12 cellular contexts compared by ENCODE assay signal in the genomic region with DNA sequence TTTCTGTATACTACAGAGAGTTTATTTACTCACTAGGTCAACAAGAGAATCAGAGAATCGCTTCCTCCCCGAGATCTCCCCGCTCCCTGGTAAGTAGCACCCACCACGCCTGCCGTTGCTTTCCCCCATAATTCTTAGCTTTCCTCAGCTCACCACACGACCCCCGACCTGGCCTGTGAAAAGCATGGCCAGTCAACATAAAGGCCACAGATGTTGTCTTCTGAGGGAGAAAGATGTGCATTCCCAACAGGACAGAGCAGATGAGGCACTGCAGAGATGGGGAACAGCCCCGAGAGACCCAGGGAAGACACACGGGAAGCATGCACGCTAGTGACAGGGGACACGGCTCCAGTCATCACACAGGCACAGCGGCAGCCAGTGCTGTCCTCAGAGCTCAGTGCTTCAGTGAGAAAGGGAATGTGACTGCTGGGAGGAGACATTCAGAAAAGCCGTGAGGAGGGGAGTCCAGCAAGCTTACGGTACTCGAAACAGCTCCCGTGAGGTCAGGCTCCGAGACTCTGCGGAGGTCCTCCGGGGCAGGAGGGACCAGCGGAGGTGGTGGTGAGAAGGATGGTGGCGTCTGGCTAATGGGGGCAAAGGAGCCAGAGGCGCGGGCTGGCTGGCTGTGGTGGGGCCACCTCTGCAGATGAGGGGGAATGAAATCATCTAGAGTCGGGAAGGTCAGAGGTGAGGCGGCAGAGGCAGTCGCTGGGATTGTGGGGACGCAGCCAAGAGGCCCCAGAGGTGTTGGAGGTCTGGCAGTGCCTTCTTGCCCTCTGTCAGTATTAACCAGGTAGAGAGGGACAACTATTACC.
A peak's percentile ranks its signal among the peaks of the same experiment; 100 is the strongest.
DNase-seq lines count a peak whose midpoint lies in the region; ATAC-seq, FAIRE-seq and TF ChIP-seq lines count a peak whose summit lies in the region.
"Had no signal": no experiment of that assay in that cellular context is flagged by ENCODE, and none has a peak within 500 bp of the region (broad histone marks: within the 10 kb centered on the region; RNA-seq: fewer than 3 reads in every experiment).

No MANE protein-coding gene starts in this region.

- in situ Hi-C loops in transverse colon (cut with MboI; ENCODE audit: low pct_ligation_motif_present in 1 of 4, low pct_unique_long_range_greater_than_20kb in 1 of 4, low sequenced_read_pairs in 3 of 4), result no loop called here

- H3K27me3 Mint-ChIP-seq in brain, result no peaks in the 10 kb centered on the region
- H3K27me3 Mint-ChIP-seq: naive thymus-derived CD8-positive, alpha-beta T cell had no signal

- H3K9me3 ChIP-seq in heart left ventricle (no peaks in the 10 kb centered on the region), pancreas (no peaks in the 10 kb centered on the region), transverse colon (no peaks in the 10 kb centered on the region)
- H3K9me3 ChIP-seq: right lobe of liver had no signal

- TF ChIP-seq POLR2A in heart left ventricle (IDR thresholded peaks at IDR 0.05) (peak in 1 of 2 donors; percentile 49), transverse colon (IDR thresholded peaks at IDR 0.05) (no peak)

- CTCF ChIA-PET in RWPE1 (lab: Yijun Ruan, JAX), result interaction anchor here (0.7 kb wide), 1 partner anchor 17 kb away, joined by 3 read pairs; no protein-coding TSS in a partner anchor

- peaks cover 58% of the 10 kb centered on the region for H3K4me1 Mint-ChIP-seq in brain
- H3K4me1 Mint-ChIP-seq: naive thymus-derived CD8-positive, alpha-beta T cell had no signal

- peak overlapping the region in 1 of 5 experiments; percentile 26 for H3K4me3 Mint-ChIP-seq in brain
- H3K4me3 Mint-ChIP-seq: naive thymus-derived CD8-positive, alpha-beta T cell had no signal

- ATAC-seq in heart left ventricle, result peak; percentile 35 to 68 (median 50)
- ATAC-seq in pancreas, result peak in 3 of 4 donors; percentile 8 to 15 (median 13)
- ATAC-seq: naive thymus-derived CD8-positive, alpha-beta T cell had no signal

- no peaks in the 10 kb centered on the region for H3K27me3 ChIP-seq in heart left ventricle
- no peaks in the 10 kb centered on the region for H3K27me3 ChIP-seq in pancreas
- H3K27me3 ChIP-seq in transverse colon, result no peaks in the 10 kb centered on the region
- no peaks in the 10 kb centered on the region for H3K27me3 ChIP-seq in H7 (ENCODE audit: control insufficient read depth, insufficient read depth, low read length)
- H3K27me3 ChIP-seq: right lobe of liver had no signal

- H3K9me3 Mint-ChIP-seq in brain, result no peaks in the 10 kb centered on the region
- H3K9me3 Mint-ChIP-seq: naive thymus-derived CD8-positive, alpha-beta T cell had no signal

- POLR2A ChIA-PET in RWPE1 (lab: Yijun Ruan, JAX; ENCODE audit: low non-redundant PET), result no interaction called here

- TF ChIP-seq CTCF in brain (conservative IDR thresholded peaks at IDR 0.05) (no peak), heart left ventricle (IDR thresholded peaks at IDR 0.05) (peak in 1 of 12 donors; percentile 0), pancreas (IDR thresholded peaks at IDR 0.05) (no peak), transverse colon (IDR thresholded peaks at IDR 0.05) (no peak), RWPE1 (conservative IDR thresholded peaks at IDR 0.05; ENCODE audit: low read depth) (no peak)

- H3K27ac Mint-ChIP-seq in brain, result peak overlapping the region; percentile 0 to 95 (median 89)
- H3K27ac Mint-ChIP-seq: naive thymus-derived CD8-positive, alpha-beta T cell had no signal

- H3K36me3 ChIP-seq in heart left ventricle (peaks cover 0 to 33% (median 13%) of the 10 kb centered on the region in 9 donors), pancreas (no peaks in the 10 kb centered on the region), transverse colon (no peaks in the 10 kb centered on the region), H7 (replicated peaks; ENCODE audit: control insufficient read depth, insufficient read depth, low read length) (no peaks in the 10 kb centered on the region; the same call in 1 of the 2 replicates)

- H3K4me1 ChIP-seq in heart left ventricle (peaks cover 11 to 89% (median 51%) of the 10 kb centered on the region in 12 donors), pancreas (peaks cover 0 to 9% (median 0%) of the 10 kb centered on the region in 3 donors), transverse colon (peaks cover 0 to 36% (median 24%) of the 10 kb centered on the region in 4 donors)
- H3K4me1 ChIP-seq: right lobe of liver had no signal

- peak overlapping the region; percentile 82 to 98 (median 92) for H3K27ac ChIP-seq in heart left ventricle
- peak overlapping the region in 3 of 4 donors; percentile 55 to 76 (median 68) for H3K27ac ChIP-seq in pancreas
- H3K27ac ChIP-seq in transverse colon, result peak overlapping the region; percentile 59 to 85 (median 74)
- H3K27ac ChIP-seq in RWPE1, result no peak overlapping the region

- DNase-seq in heart left ventricle (peak in 4 of 5 donors; percentile 49 to 71 (median 64)), pancreas (no peak), transverse colon (no peak), RWPE1 (ENCODE audit: low spot score) (no peak), NCI-H1694 treated with DMSO at 0.1 percent for 48 hours (lab: John Stamatoyannopoulos, UW) (no peak), H7 (no peak)
- DNase-seq: activated gamma-delta T cell; Karpas-422; naive thymus-derived CD8-positive, alpha-beta T cell; right lobe of liver; stimulated activated CD4-positive, alpha-beta T cell treated with anti-CD3 and anti-CD28 coated beads, Interleukin-2, amount 100 ng/mL, for 48 hours had no signal

- TF ChIP-seq EP300 in transverse colon (IDR thresholded peaks at IDR 0.05; ENCODE audit: low read depth), result no peak

- H3K36me3 Mint-ChIP-seq in brain, result peaks cover 25% of the 10 kb centered on the region
- H3K36me3 Mint-ChIP-seq: naive thymus-derived CD8-positive, alpha-beta T cell had no signal

- H3K4me3 ChIP-seq in heart left ventricle (peak overlapping the region; percentile 24 to 63 (median 50)), pancreas (no peak overlapping the region), transverse colon (no peak overlapping the region), H7 (ENCODE audit: insufficient read depth, low read depth, low read length) (no peak overlapping the region)
- H3K4me3 ChIP-seq: right lobe of liver had no signal

- 42 to 63% (median 47%) methylated on average over 27 of the region's 27 CpGs for WGBS in heart left ventricle, 4 donors
- WGBS in pancreas, 2 donors, result 81 to 87% methylated on average over 27 of the region's 27 CpGs
- 82 to 91% methylated on average over 9 to 27 of the region's 27 CpGs for WGBS in transverse colon (ENCODE audit: low coverage in 1 of 2), 2 donors

- no peak for FAIRE-seq in pancreas (lab: Jason Lieb, UNC)

- intact Hi-C loops in heart left ventricle (cut with DNase I), result loop anchor here in 4 of 10 donors (5.0 kb wide), 1 partner anchor 37 kb away; no protein-coding TSS in a partner anchor
- intact Hi-C loops in pancreas (cut with DNase I), result no loop called here
- intact Hi-C loops in transverse colon (cut with DNase I; ENCODE audit: low total_unique reads), result no loop called here

Comparison
In these comparisons a context has a peak if more than half of its experiments do, and no peak if none do; other contexts are left out.
1. DNase-seq: peak in heart left ventricle (4 of 5); none in pancreas (0 of 6), transverse colon (single experiment), RWPE1 (single experiment), NCI-H1694 treated with DMSO at 0.1 percent for 48 hours (single experiment) and H7 (single experiment).
2. H3K4me3 ChIP-seq: peak in heart left ventricle (12 of 12); none in pancreas (0 of 4), transverse colon (0 of 4) and H7 (single experiment).